Comparison of ENCODE assay signal across 8 cellular contexts in genomic region chr12:89350661-89351488, GRCh38. TPM values are rescaled to one million over a fixed set of nuclear protein-coding genes. Genes with fewer than 3 reads are reported as not detected.
DNase-seq lines count a peak whose midpoint lies in the region; ATAC-seq and TF ChIP-seq lines count a peak whose summit lies in the region.

No MANE protein-coding gene starts in this region.

- intact Hi-C loops in activated T-helper 2 cell treated with anti-CD3 and anti-CD28 coated beads, Interferon-gamma antibody, Interleukin-2, Interleukin-4, amounts not matched to agents 10 μg/mL and 5 μg/mL and 100 μg/mL, durations not matched to agents 14 hours and 24 hours and 36 hours (cut with micrococcal nuclease) = no loop called here
- intact Hi-C loops in head of caudate nucleus (cut with DNase I) = loop anchor here (5.0 to 10.0 kb wide), 3 partner anchors 111 to 296 kb away; partner anchors contain the start of gene POC1B
- intact Hi-C loops in prostate gland (cut with DNase I) = loop anchor here (2.0 to 5.0 kb wide), 2 partner anchors 66 to 102 kb away; no protein-coding TSS in a partner anchor

- H3K4me3 Mint-ChIP-seq in activated T-helper 2 cell treated with anti-CD3 and anti-CD28 coated beads, Interferon-gamma antibody, Interleukin-2, Interleukin-4, amounts not matched to agents 10 μg/mL and 5 μg/mL and 100 μg/mL, durations not matched to agents 14 hours and 24 hours and 36 hours (ENCODE audit: low read depth) = peak overlapping the region; percentile 97

- peaks cover 39% of the 10 kb centered on the region for H3K36me3 ChIP-seq in HUES64 (ENCODE audit: insufficient read depth, low read length)
- H3K36me3 ChIP-seq in prostate gland = no peaks in the 10 kb centered on the region

- peak overlapping the region; percentile 97 for H3K27ac Mint-ChIP-seq in activated T-helper 2 cell treated with anti-CD3 and anti-CD28 coated beads, Interferon-gamma antibody, Interleukin-2, Interleukin-4, amounts not matched to agents 10 μg/mL and 5 μg/mL and 100 μg/mL, durations not matched to agents 14 hours and 24 hours and 36 hours

- DNase-seq in AG08395 (ENCODE audit: low spot score) (peak; percentile 16), head of caudate nucleus (peak in 26 of 42 donors; percentile 9 to 60 (median 32)), prostate gland (ENCODE audit: low spot score) (no peak), superior temporal gyrus (ENCODE audit: extremely low spot score) (no peak), NCI-H2029 (lab: John Stamatoyannopoulos, UW) (no peak)
- peak; percentile 29 for DNase-seq in activated T-helper 2 cell treated with anti-CD3 and anti-CD28 coated beads, Interferon-gamma antibody, Interleukin-2, Interleukin-4, amounts not matched to agents 10 μg/mL and 5 μg/mL and 100 μg/mL, durations not matched to agents 14 hours and 24 hours and 36 hours (ENCODE audit: low spot score)

- H3K27me3 Mint-ChIP-seq in activated T-helper 2 cell treated with anti-CD3 and anti-CD28 coated beads, Interferon-gamma antibody, Interleukin-2, Interleukin-4, amounts not matched to agents 10 μg/mL and 5 μg/mL and 100 μg/mL, durations not matched to agents 14 hours and 24 hours and 36 hours (ENCODE audit: low read depth) = no peaks in the 10 kb centered on the region

- H3K27ac ChIP-seq in HUES64 (ENCODE audit: low read depth, low read length) = peak overlapping the region; percentile 85
- H3K27ac ChIP-seq in prostate gland = peak overlapping the region; percentile 90 to 95

- H3K36me3 Mint-ChIP-seq in activated T-helper 2 cell treated with anti-CD3 and anti-CD28 coated beads, Interferon-gamma antibody, Interleukin-2, Interleukin-4, amounts not matched to agents 10 μg/mL and 5 μg/mL and 100 μg/mL, durations not matched to agents 14 hours and 24 hours and 36 hours (ENCODE audit: low read depth) = peaks cover 61% of the 10 kb centered on the region

- TF ChIP-seq POLR2A in prostate gland (IDR thresholded peaks at IDR 0.05) = no peak

- no peak for TF ChIP-seq CTCF in prostate gland (IDR thresholded peaks at IDR 0.05)

- H3K4me1 Mint-ChIP-seq in activated T-helper 2 cell treated with anti-CD3 and anti-CD28 coated beads, Interferon-gamma antibody, Interleukin-2, Interleukin-4, amounts not matched to agents 10 μg/mL and 5 μg/mL and 100 μg/mL, durations not matched to agents 14 hours and 24 hours and 36 hours (ENCODE audit: low read depth) = peaks cover 52% of the 10 kb centered on the region

- no peaks in the 10 kb centered on the region for H3K9me3 Mint-ChIP-seq in activated T-helper 2 cell treated with anti-CD3 and anti-CD28 coated beads, Interferon-gamma antibody, Interleukin-2, Interleukin-4, amounts not matched to agents 10 μg/mL and 5 μg/mL and 100 μg/mL, durations not matched to agents 14 hours and 24 hours and 36 hours

- ATAC-seq in GM21515 (IDR thresholded peaks at IDR 0.05; ENCODE audit: unreplicated experiment) = no peak

- H3K4me1 ChIP-seq in HUES64 (ENCODE audit: insufficient read depth, low read length) = peaks cover 50% of the 10 kb centered on the region
- peaks cover 8% of the 10 kb centered on the region for H3K4me1 ChIP-seq in prostate gland (replicated peaks)

- no peaks in the 10 kb centered on the region for H3K9me3 ChIP-seq in HUES64 (ENCODE audit: insufficient read depth, low read depth, low read length)
- no peaks in the 10 kb centered on the region for H3K9me3 ChIP-seq in prostate gland

- H3K27me3 ChIP-seq in HUES64 (ENCODE audit: insufficient read depth, low read length) (peaks cover 64% of the 10 kb centered on the region), prostate gland (replicated peaks; ENCODE audit: insufficient read depth) (no peaks in the 10 kb centered on the region)

- H3K4me3 ChIP-seq in HUES64 (ENCODE audit: low read length) = peak overlapping the region; percentile 69
- peak overlapping the region; percentile 44 to 70 for H3K4me3 ChIP-seq in prostate gland

- peak overlapping the region; percentile 88 for H3K9ac ChIP-seq in HUES64 (ENCODE audit: low read depth, low read length)

- under 1% methylated on average over 49 of the region's 50 CpGs for WGBS in HUES64
- WGBS in prostate gland = 6% methylated on average over 50 of the region's 50 CpGs

RNA-seq across cellular contexts. Expression of gene DUSP6, which starts 1.4 kb away (rescaled TPM):
- polyA plus RNA-seq in HUES64 (2013, experiment 1 of 2) = 124 TPM
- 138 TPM for polyA plus RNA-seq in HUES64 (2013, experiment 2 of 2)
- 75.7 and 82.0 TPM in 2 replicates for total RNA-seq in activated T-helper 2 cell treated with anti-CD3 and anti-CD28 coated beads, Interferon-gamma antibody, Interleukin-2, Interleukin-4, amounts not matched to agents 10 μg/mL and 5 μg/mL and 100 μg/mL, durations not matched to agents 14 hours and 24 hours and 36 hours
- total RNA-seq in prostate gland = 10 to 100 TPM; 30.6 to 36.2 TPM

Comparison
In these comparisons a context has a peak if more than half of its experiments do, and no peak if none do; other contexts are left out.
1. DNase-seq: peak in AG08395 (single experiment), activated T-helper 2 cell treated with anti-CD3 and anti-CD28 coated beads, Interferon-gamma antibody, Interleukin-2, Interleukin-4, amounts not matched to agents 10 μg/mL and 5 μg/mL and 100 μg/mL, durations not matched to agents 14 hours and 24 hours and 36 hours (single experiment) and head of caudate nucleus (26 of 42); none in prostate gland (single experiment), superior temporal gyrus (single experiment) and NCI-H2029 (single experiment).